In genomic region chr1:23796466-23797271, GRCh38 we compare ENCODE assay signal across 16 cellular contexts. TPM values are rescaled to one million over a fixed set of nuclear protein-coding genes. Genes with fewer than 3 reads are reported as not detected.
DNase-seq lines count a peak whose midpoint lies in the region; ATAC-seq and TF ChIP-seq lines count a peak whose summit lies in the region.
"Had no signal": no experiment of that assay in that cellular context is flagged by ENCODE, and none has a peak within 500 bp of the region (broad histone marks: within the 10 kb centered on the region; RNA-seq: fewer than 3 reads in every experiment).

No MANE protein-coding gene starts in this region.

- no peak overlapping the region for H3K4me2 ChIP-seq in osteoblast (ENCODE audit: insufficient read depth, low read length)

- H3K36me3 Mint-ChIP-seq in CD8-positive, alpha-beta T cell = peaks cover 34% of the 10 kb centered on the region

- no peaks in the 10 kb centered on the region for H3K9me3 Mint-ChIP-seq in CD8-positive, alpha-beta T cell
- H3K9me3 Mint-ChIP-seq: activated naive CD4-positive, alpha-beta T cell treated with anti-CD3 and anti-CD28 coated beads, Interleukin-2, amount 50 U/mL, for 72 hours had no signal

- H3K36me3 ChIP-seq in colonic mucosa (peaks cover 4% of the 10 kb centered on the region), osteoblast (ENCODE audit: insufficient read depth, low read length) (peaks cover 37% of the 10 kb centered on the region), BE2C (no peaks in the 10 kb centered on the region)
- H3K36me3 ChIP-seq in CD8-positive, alpha-beta T cell (ENCODE audit: insufficient read depth, low read length) = peaks cover 8% of the 10 kb centered on the region
- H3K36me3 ChIP-seq: ovary had no signal

- H3K4me3 ChIP-seq in colonic mucosa (no peak overlapping the region), osteoblast (ENCODE audit: insufficient read depth, low read length) (no peak overlapping the region), BE2C (ENCODE audit: low read depth, low read length) (no peak overlapping the region)
- H3K4me3 ChIP-seq in CD8-positive, alpha-beta T cell (ENCODE audit: low read depth, low read length) = no peak overlapping the region
- H3K4me3 ChIP-seq: ovary, SK-N-MC, suprapubic skin had no signal

- ATAC-seq in CD8-positive, alpha-beta T cell = no peak
- ATAC-seq: activated naive CD4-positive, alpha-beta T cell treated with anti-CD3 and anti-CD28 coated beads, Interleukin-2, amount 50 U/mL, for 72 hours had no signal

- peak; percentile 24 for DNase-seq in ELF-1 (ENCODE audit: low read depth, low spot score)
- no peak for DNase-seq in RWPE1 (ENCODE audit: low spot score)
- peak; percentile 61 for DNase-seq in colonic mucosa
- DNase-seq in osteoblast (ENCODE audit: insufficient read length, low spot score, missing footprints) = peak; percentile 76
- DNase-seq in CD8-positive, alpha-beta T cell = no peak
- no peak for DNase-seq in BE2C
- DNase-seq in HPDE6-E6E7 (ENCODE audit: extremely low spot score) = no peak
- DNase-seq in activated gamma-delta T cell treated with Interleukin-2 at 50 U/mL for 16 hours = no peak
- DNase-seq: caudate nucleus; DMS79 treated with DMSO at 0.1 percent for 48 hours; islet precursor cell; stimulated activated CD4-positive, alpha-beta T cell treated with anti-CD3 and anti-CD28 coated beads, Interleukin-12 subunit alpha, Interleukin-12 subunit beta, amount 100 ng/mL, for 4 hours had no signal

- H2AFZ ChIP-seq in osteoblast (ENCODE audit: low read length) = no peak overlapping the region

- CTCF ChIA-PET in RWPE1 (lab: Yijun Ruan, JAX) = interaction anchor here (0.5 to 0.9 kb wide), 3 partner anchors 19 to 54 kb away, joined by 3 read pairs; partner anchors contain the start of gene PITHD1
- CTCF ChIA-PET in CD8-positive, alpha-beta T cell (lab: Charles Lee) = interaction anchor here (6.6 kb wide), 1 partner anchor 14 kb away, joined by 43 read pairs; no protein-coding TSS in a partner anchor

- peaks cover 22% of the 10 kb centered on the region for H3K79me2 ChIP-seq in osteoblast (ENCODE audit: insufficient read depth, low read length)

- peak overlapping the region in 1 of 2 donors; percentile 61 for H3K9ac ChIP-seq in colonic mucosa (ENCODE audit: low read depth in 2 of 2, low read length in 2 of 2)

- no peak for TF ChIP-seq CTCF in RWPE1 (conservative IDR thresholded peaks at IDR 0.05; ENCODE audit: low read depth)
- peak; percentile 19 for TF ChIP-seq CTCF in colonic mucosa (IDR thresholded peaks at IDR 0.05)
- no peak for TF ChIP-seq CTCF in osteoblast (IDR thresholded peaks at IDR 0.05; ENCODE audit: extremely low read depth, low read depth, low read length)
- no peak for TF ChIP-seq CTCF in CD8-positive, alpha-beta T cell (IDR thresholded peaks at IDR 0.05)
- no peak for TF ChIP-seq CTCF in BE2C (IDR thresholded peaks at IDR 0.05; ENCODE audit: low read depth, low read length)

- no peaks in the 10 kb centered on the region for H3K27me3 ChIP-seq in colonic mucosa
- no peaks in the 10 kb centered on the region for H3K27me3 ChIP-seq in osteoblast (ENCODE audit: insufficient read depth, low read length)
- H3K27me3 ChIP-seq in CD8-positive, alpha-beta T cell (ENCODE audit: insufficient read depth, low read length) = no peaks in the 10 kb centered on the region
- no peaks in the 10 kb centered on the region for H3K27me3 ChIP-seq in BE2C
- H3K27me3 ChIP-seq: ovary, suprapubic skin had no signal

- peaks cover 8% of the 10 kb centered on the region for H3K4me1 ChIP-seq in colonic mucosa
- peaks cover 24% of the 10 kb centered on the region for H3K4me1 ChIP-seq in osteoblast (ENCODE audit: insufficient read depth, low read length)
- H3K4me1 ChIP-seq in CD8-positive, alpha-beta T cell (ENCODE audit: insufficient read depth, low read length) = peaks cover 32% of the 10 kb centered on the region
- H3K4me1 ChIP-seq in BE2C = no peaks in the 10 kb centered on the region

- no peaks in the 10 kb centered on the region for H3K9me3 ChIP-seq in colonic mucosa
- H3K9me3 ChIP-seq in osteoblast (ENCODE audit: low read depth, low read length) = no peaks in the 10 kb centered on the region
- H3K9me3 ChIP-seq in CD8-positive, alpha-beta T cell (ENCODE audit: low read length) = no peaks in the 10 kb centered on the region
- no peaks in the 10 kb centered on the region for H3K9me3 ChIP-seq in BE2C
- H3K9me3 ChIP-seq: ovary, suprapubic skin had no signal

- peak overlapping the region; percentile 98 for H3K27ac ChIP-seq in RWPE1
- peak overlapping the region; percentile 16 for H3K27ac ChIP-seq in colonic mucosa
- H3K27ac ChIP-seq in osteoblast (ENCODE audit: low read depth, low read length) = no peak overlapping the region
- H3K27ac ChIP-seq in CD8-positive, alpha-beta T cell (ENCODE audit: low read depth, low read length) = no peak overlapping the region
- H3K27ac ChIP-seq: SK-N-MC, suprapubic skin had no signal

- POLR2A ChIA-PET in RWPE1 (lab: Yijun Ruan, JAX; ENCODE audit: low non-redundant PET) = interaction anchor here (0.6 kb wide), 2 partner anchors 29 to 54 kb away, joined by 3 to 5 read pairs; partner anchors contain the start of genes ELOA and HMGCL
- POLR2A ChIA-PET in CD8-positive, alpha-beta T cell (lab: Charles Lee) = no interaction called here

- H3K4me3 Mint-ChIP-seq in CD8-positive, alpha-beta T cell = no peak overlapping the region

- peaks cover 25% of the 10 kb centered on the region for H3K4me1 Mint-ChIP-seq in CD8-positive, alpha-beta T cell (ENCODE audit: low read depth)

- H4K20me1 ChIP-seq in osteoblast (ENCODE audit: insufficient read depth, low read length) = peaks cover 5% of the 10 kb centered on the region

- H3K27ac Mint-ChIP-seq in CD8-positive, alpha-beta T cell = no peak overlapping the region
- H3K27ac Mint-ChIP-seq: activated naive CD4-positive, alpha-beta T cell treated with anti-CD3 and anti-CD28 coated beads, Interleukin-2, amount 50 U/mL, for 72 hours had no signal

- no peaks in the 10 kb centered on the region for H3K27me3 Mint-ChIP-seq in CD8-positive, alpha-beta T cell (ENCODE audit: low read depth)

- intact Hi-C loops in colonic mucosa (cut with DNase I) = no loop called here
- intact Hi-C loops in CD8-positive, alpha-beta T cell (cut with DNase I, micrococcal nuclease) = no loop called here

RNA-seq across cellular contexts. Expression of gene GALE, which starts 3.9 kb away (rescaled TPM):
- total RNA-seq in colonic mucosa (100 to 1,000 TPM; 163 to 208 TPM), osteoblast (11.8 and 13.4 TPM in 2 replicates)
- 1 to 10 TPM; 4.6 to 4.7 TPM for total RNA-seq in CD8-positive, alpha-beta T cell
- 13.7 TPM for polyA plus RNA-seq in BE2C (2012; ENCODE audit: insufficient read depth, insufficient read length, low read depth)

RNA-seq across cellular contexts. Expression of gene LYPLA2, which starts 5.7 kb away (rescaled TPM):
- total RNA-seq in colonic mucosa = 10 to 100 TPM; 76.3 to 93.7 TPM
- total RNA-seq in osteoblast = 28.3 and 36.9 TPM in 2 replicates
- total RNA-seq in CD8-positive, alpha-beta T cell = 10 to 100 TPM; 39.3 to 40.4 TPM
- polyA plus RNA-seq in BE2C (2012; ENCODE audit: insufficient read depth, insufficient read length, low read depth) = 104 TPM

RNA-seq across cellular contexts. Expression of gene PITHD1, which starts 18.5 kb away (rescaled TPM):
- total RNA-seq in colonic mucosa = 10 to 100 TPM; 51.5 to 51.6 TPM
- 29.8 and 31.1 TPM in 2 replicates for total RNA-seq in osteoblast
- 100 to 1,000 TPM; 112 to 117 TPM for total RNA-seq in CD8-positive, alpha-beta T cell
- polyA plus RNA-seq in BE2C (2012; ENCODE audit: insufficient read depth, insufficient read length, low read depth) = 34.7 TPM

RNA-seq across cellular contexts. Expression of gene HMGCL, which starts 28.6 kb away (rescaled TPM):
- total RNA-seq in colonic mucosa (100 to 1,000 TPM in 1 of 2 donors, 10 to 100 TPM in 1; 66.2 to 110 TPM), osteoblast (36.5 and 39.8 TPM in 2 replicates)
- total RNA-seq in CD8-positive, alpha-beta T cell = 10 to 100 TPM in 1 of 2 experiments, 1 to 10 TPM in 1; 9.2 to 10.2 TPM
- 7.5 TPM for polyA plus RNA-seq in BE2C (2012; ENCODE audit: insufficient read depth, insufficient read length, low read depth)

RNA-seq across cellular contexts. Expression of gene ELOA, which starts 53.4 kb away (rescaled TPM):
- total RNA-seq in colonic mucosa (10 to 100 TPM; 32.6 to 33.0 TPM), osteoblast (41.5 and 42.0 TPM in 2 replicates)
- 10 to 100 TPM; 41.5 to 43.3 TPM for total RNA-seq in CD8-positive, alpha-beta T cell
- 22.1 TPM for polyA plus RNA-seq in BE2C (2012; ENCODE audit: insufficient read depth, insufficient read length, low read depth)

Comparison
In these comparisons a context has a peak if more than half of its experiments do, and no peak if none do; other contexts are left out.
1. DNase-seq: peak in ELF-1 (single experiment), colonic mucosa (single experiment) and osteoblast (single experiment); none in RWPE1 (single experiment), CD8-positive, alpha-beta T cell (0 of 7), BE2C (single experiment), HPDE6-E6E7 (single experiment) and activated gamma-delta T cell treated with Interleukin-2 at 50 U/mL for 16 hours (single experiment).
2. H3K27ac ChIP-seq: peak in RWPE1 (single experiment) and colonic mucosa (single experiment); none in osteoblast (single experiment) and CD8-positive, alpha-beta T cell (single experiment).
3. RNA of gene GALE, which starts 3.9 kb away (total RNA-seq): 163 to 208 TPM in colonic mucosa; 11.8 to 13.4 TPM in osteoblast and 4.6 to 4.7 TPM in CD8-positive, alpha-beta T cell; every median in the first group is over 10 times any median in the second.